24 cellular contexts compared by ENCODE assay signal in genomic region chr5:112254303-112254702, GRCh38.
DNase-seq lines count a peak whose midpoint lies in the region; ATAC-seq and TF ChIP-seq lines count a peak whose summit lies in the region.
"Had no signal": no experiment of that assay in that cellular context is flagged by ENCODE, and none has a peak within 500 bp of the region (broad histone marks: within the 10 kb centered on the region; RNA-seq: fewer than 3 reads in every experiment).

No MANE protein-coding gene starts in this region.

- intact Hi-C loops in Right ventricle myocardium superior (cut with DNase I) (no loop called here), cardiac septum (cut with DNase I) (no loop called here)

- peak; percentile 63 for ATAC-seq in Right ventricle myocardium superior (ENCODE audit: poor library complexity)
- ATAC-seq in omental fat pad (ENCODE audit: low FRiP score) = peak; percentile 25
- no peak for ATAC-seq in HG03439 (IDR thresholded peaks at IDR 0.05; ENCODE audit: unreplicated experiment)
- ATAC-seq in GM19324 (IDR thresholded peaks at IDR 0.05; ENCODE audit: low FRiP score, unreplicated experiment) = no peak
- ATAC-seq: left colon, T-helper 17 cell had no signal

- DNase-seq in Right ventricle myocardium superior (no peak), cardiac septum (ENCODE audit: low spot score) (no peak), fibroblast of gingiva (ENCODE audit: low read depth) (peak; percentile 14), omental fat pad (ENCODE audit: low spot score) (no peak), NCI-H2171 treated with DMSO at 0.1 percent for 48 hours (lab: John Stamatoyannopoulos, UW) (no peak), UCSD-AML1 (lab: John Stamatoyannopoulos, UW; ENCODE audit: unreplicated experiment) (no peak)
- DNase-seq: 8988T; activated CD4-positive, alpha-beta memory T cell treated with anti-CD3 and anti-CD28 coated beads for 36 hours; activated CD4-positive, CD25-positive, alpha-beta regulatory T cell treated with anti-CD3 and anti-CD28 coated beads, Interleukin-2, amount 50 U/mL, for 72 hours; activated CD8-positive, alpha-beta memory T cell treated with anti-CD3 and anti-CD28 coated beads, Interleukin-2, amount 50 U/mL, for 4 hours; activated naive CD4-positive, alpha-beta T cell treated with anti-CD3 and anti-CD28 coated beads, Interleukin-2, amount 50 U/mL, for 16 hours; CD4-positive, CD25-positive, alpha-beta regulatory T cell; central memory CD4-positive, alpha-beta T cell; DND-41; immature natural killer cell; left colon; naive B cell; NCI-H1417 treated with DMSO at 0.1 percent for 48 hours; NCI-H2081 treated with DMSO at 0.1 percent for 48 hours; NCI-H345; NCI-H774; T-helper 17 cell had no signal

- TF ChIP-seq CTCF in omental fat pad (IDR thresholded peaks at IDR 0.05) = no peak

Comparison
In these comparisons a context has a peak if more than half of its experiments do, and no peak if none do; other contexts are left out.
1. ATAC-seq: peak in Right ventricle myocardium superior (single experiment) and omental fat pad (single experiment); none in HG03439 (single experiment) and GM19324 (single experiment).